ENCODE assay signal across 8 cellular contexts in the genomic region with DNA sequence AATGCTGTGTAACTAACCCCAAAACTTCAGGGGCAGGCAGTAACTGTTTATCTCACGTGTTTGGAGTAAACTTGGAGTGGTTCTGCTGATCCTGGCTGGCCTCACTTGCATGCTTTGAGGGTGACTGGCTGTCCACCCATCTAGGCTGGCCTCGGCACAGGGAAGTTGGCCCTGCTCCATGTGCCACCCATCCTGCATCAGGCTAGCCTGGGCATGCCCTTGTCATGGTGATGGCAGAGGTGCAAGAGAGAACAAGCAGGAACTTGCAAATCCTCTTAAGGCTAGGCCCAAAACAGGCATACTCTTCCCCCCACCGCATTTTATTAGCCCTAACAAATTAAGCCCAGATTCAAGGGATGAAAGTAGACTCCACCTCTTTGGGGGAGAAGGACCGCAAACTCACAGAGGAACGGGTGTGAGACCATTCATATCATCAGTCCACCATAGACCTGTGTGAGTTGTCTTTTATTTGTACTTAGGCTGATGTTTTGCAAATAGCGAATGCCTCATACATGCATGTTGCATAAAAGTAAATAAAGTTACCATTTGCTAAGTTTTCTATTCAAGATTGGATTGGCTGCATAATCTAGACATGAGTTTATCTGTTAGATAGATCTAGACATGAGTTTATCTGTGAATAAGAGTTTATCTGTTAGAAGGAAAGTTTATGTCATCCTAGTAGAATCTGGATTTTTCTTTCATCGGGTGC.
DNase-seq lines count a peak whose midpoint lies in the region; ATAC-seq, FAIRE-seq and TF ChIP-seq lines count a peak whose summit lies in the region.

No MANE protein-coding gene starts in this region.

- no peak for TF ChIP-seq POLR2A in endothelial cell of umbilical vein (IDR thresholded peaks at IDR 0.05; ENCODE audit: low read depth, low read length)

- H4K20me1 ChIP-seq in endothelial cell of umbilical vein (replicated peaks; ENCODE audit: control insufficient read depth, extremely low read depth, insufficient read depth, low read length), result no peaks in the 10 kb centered on the region

- ATAC-seq in GM18858 (IDR thresholded peaks at IDR 0.05; ENCODE audit: unreplicated experiment) (no peak), HG02623 (IDR thresholded peaks at IDR 0.05; ENCODE audit: unreplicated experiment) (no peak), HG03025 (IDR thresholded peaks at IDR 0.05; ENCODE audit: low FRiP score, unreplicated experiment) (no peak)

- H3K79me2 ChIP-seq in endothelial cell of umbilical vein (ENCODE audit: control insufficient read depth, insufficient read depth, low read length) (no peaks in the 10 kb centered on the region), parathyroid adenoma (peaks cover 57% of the 10 kb centered on the region)

- TF ChIP-seq CTCF in endothelial cell of umbilical vein (IDR thresholded peaks at IDR 0.05; ENCODE audit: extremely low read depth in 1 of 2, insufficient read depth in 1 of 2, low read depth in 1 of 2, low read length in 2 of 2) (no peak), parathyroid adenoma (IDR thresholded peaks at IDR 0.05) (no peak)

- H3K27ac ChIP-seq in endothelial cell of umbilical vein (ENCODE audit: insufficient read depth, low read depth, low read length) (no peak overlapping the region), parathyroid adenoma (peak overlapping the region; percentile 70)

- BruUV-seq in endothelial cell of umbilical vein (replicated peaks; lab: Mats Ljungman, UMichigan), result no TSS peak

- H3K9ac ChIP-seq in endothelial cell of umbilical vein (replicated peaks; ENCODE audit: extremely low read depth, insufficient read depth, low read length), result no peak overlapping the region
- no peak overlapping the region for H3K9ac ChIP-seq in parathyroid adenoma

- no peak overlapping the region for H2AFZ ChIP-seq in endothelial cell of umbilical vein (ENCODE audit: low read depth, low read length)
- no peak overlapping the region for H2AFZ ChIP-seq in parathyroid adenoma

- H3K4me2 ChIP-seq in endothelial cell of umbilical vein (ENCODE audit: insufficient read depth, low read length), result no peak overlapping the region
- peak overlapping the region; percentile 5 for H3K4me2 ChIP-seq in parathyroid adenoma (ENCODE audit: low read length)

- dilution Hi-C loops in endothelial cell of umbilical vein (cut with MboI; ENCODE audit: extremely low pct_ligation_motif_present, low sequenced_read_pairs), result no loop called here

- no peaks in the 10 kb centered on the region for H3K36me3 ChIP-seq in endothelial cell of umbilical vein (ENCODE audit: control insufficient read depth in 2 of 2, extremely low read depth in 1 of 2, insufficient read depth in 2 of 2, low read length in 2 of 2)
- no peaks in the 10 kb centered on the region for H3K36me3 ChIP-seq in parathyroid adenoma (ENCODE audit: control insufficient read depth, insufficient read depth, low read length)

- peak; percentile 56 for FAIRE-seq in endothelial cell of umbilical vein (lab: Jason Lieb, UNC)

- H3K4me3 ChIP-seq in endothelial cell of umbilical vein (replicated peaks in 1 of 3; ENCODE audit: insufficient read depth in 1 of 3, low read depth in 1 of 3, low read length in 3 of 3) (no peak overlapping the region), parathyroid adenoma (ENCODE audit: low read depth, low read length) (no peak overlapping the region)

- POLR2A ChIA-PET in endothelial cell of umbilical vein (lab: Charles Lee), result no interaction called here

- H3K9me1 ChIP-seq in endothelial cell of umbilical vein (replicated peaks; ENCODE audit: control insufficient read depth, extremely low read depth, insufficient read depth, low read length), result no peaks in the 10 kb centered on the region

- intact Hi-C loops in endothelial cell of umbilical vein (cut with micrococcal nuclease), result no loop called here

- H3K9me3 ChIP-seq in endothelial cell of umbilical vein (replicated peaks; ENCODE audit: control insufficient read depth, insufficient read depth, low read length) (no peaks in the 10 kb centered on the region), parathyroid adenoma (ENCODE audit: control insufficient read depth, low read length) (no peaks in the 10 kb centered on the region)

- no peaks in the 10 kb centered on the region for H3K27me3 ChIP-seq in endothelial cell of umbilical vein (ENCODE audit: control insufficient read depth in 2 of 2, insufficient read depth in 2 of 2, low read length in 2 of 2)
- no peaks in the 10 kb centered on the region for H3K27me3 ChIP-seq in parathyroid adenoma (ENCODE audit: control insufficient read depth, insufficient read depth, low read length)

- H3K4me1 ChIP-seq in endothelial cell of umbilical vein (ENCODE audit: control insufficient read depth, extremely low read depth, insufficient read depth, low read length), result no peaks in the 10 kb centered on the region
- peaks cover 64% of the 10 kb centered on the region for H3K4me1 ChIP-seq in parathyroid adenoma

- CTCF ChIA-PET in endothelial cell of umbilical vein (lab: Charles Lee), result no interaction called here

- peak; percentile 18 for DNase-seq in GM04503 (ENCODE audit: low read depth)
- DNase-seq in NCI-H345 (lab: John Stamatoyannopoulos, UW), result peak; percentile 76
- DNase-seq in endothelial cell of umbilical vein (ENCODE audit: low read depth, low spot score), result peak; percentile 4
- DNase-seq in foreskin melanocyte, result no peak

TF ChIP-seq in endothelial cell of umbilical vein, 7 proteins besides CTCF, POLR2A, EP300 and RAD21:
- TF ChIP-seq FOS (IDR thresholded peaks at IDR 0.05; ENCODE audit: borderline replicate concordance, insufficient read depth, low read length), result no peak
- TF ChIP-seq POLR2AphosphoS5 (IDR thresholded peaks at IDR 0.05; ENCODE audit: insufficient read depth, low read depth, low read length), result no peak
- no peak for TF ChIP-seq GATA2 (IDR thresholded peaks at IDR 0.05; ENCODE audit: insufficient read depth, insufficient read length, low read depth, low read length)
- TF ChIP-seq JUN (IDR thresholded peaks at IDR 0.05; ENCODE audit: borderline replicate concordance, insufficient read depth, insufficient read length, low read depth), result no peak
